In genomic region chr20:50590348-50590664, GRCh38 we compare ENCODE assay signal across 31 cellular contexts.
DNase-seq lines count a peak whose midpoint lies in the region; FAIRE-seq and TF ChIP-seq lines count a peak whose summit lies in the region.
"Had no signal": no experiment of that assay in that cellular context is flagged by ENCODE, and none has a peak within 500 bp of the region (broad histone marks: within the 10 kb centered on the region; RNA-seq: fewer than 3 reads in every experiment).

No MANE protein-coding gene starts in this region.

- H3K4me3 ChIP-seq in kidney (ENCODE audit: low read length in 2 of 2) (no peak overlapping the region), Caco-2 (ENCODE audit: low read depth, low read length) (no peak overlapping the region)
- H3K4me3 ChIP-seq: PC-9, right atrium auricular region, spleen, testis, uterus had no signal

- no peaks in the 10 kb centered on the region for H3K27me3 Mint-ChIP-seq in Caco-2 (ENCODE audit: insufficient read depth, unreplicated experiment)
- H3K27me3 Mint-ChIP-seq: activated CD4-positive, alpha-beta T cell treated with anti-CD3 and anti-CD28 coated beads, Interleukin-2, amount 10 ng/mL, durations not matched to agents 7 days and 5 days; activated CD8-positive, alpha-beta memory T cell treated with anti-CD3 and anti-CD28 coated beads, Interleukin-2, amount 10 ng/mL, durations not matched to agents 7 days and 5 days; dendritic cell treated with granulocyte-macrophage colony-stimulating factor and Interleukin-4, amounts not matched to agents 40 ng/mL and 50 ng/mL, for 4 days had no signal

- BruUV-seq in Caco-2 (replicated peaks; lab: Mats Ljungman, UMichigan): no TSS peak

- H3K36me3 Mint-ChIP-seq in Caco-2 (ENCODE audit: insufficient read depth, unreplicated experiment): peaks cover 66% of the 10 kb centered on the region

- peak; percentile 7 for DNase-seq in DMS153 treated with DMSO at 0.1 percent for 48 hours (lab: John Stamatoyannopoulos, UW; ENCODE audit: unreplicated experiment)
- DNase-seq in GM12891 (ENCODE audit: insufficient read length, low spot score): no peak
- DNase-seq in NCI-H510A treated with DMSO at 0.1 percent for 48 hours (lab: John Stamatoyannopoulos, UW): peak; percentile 78
- peak; percentile 61 for DNase-seq in kidney
- DNase-seq in HEK293T (ENCODE audit: extremely low spot score): no peak
- no peak for DNase-seq in HUDEP-2 (lab: John Stamatoyannopoulos, UW; ENCODE audit: unreplicated experiment in 76 of 76)
- no peak for DNase-seq in Caco-2
- DNase-seq: activated CD4-positive, alpha-beta T cell treated with anti-CD3 and anti-CD28 coated beads, Interleukin-2, amount 10 ng/mL, durations not matched to agents 7 days and 5 days; activated CD8-positive, alpha-beta memory T cell treated with anti-CD3 and anti-CD28 coated beads, Interleukin-2, amount 10 ng/mL, durations not matched to agents 7 days and 5 days; Calu3; central memory CD4-positive, alpha-beta T cell; endodermal cell; foreskin fibroblast; head of caudate nucleus; mammary epithelial cell; MV-4-11; NCI-H1930; NCI-H524; PC-9; SHP77 treated with DMSO at 0.1 percent for 48 hours; stimulated activated CD4-positive, alpha-beta T cell treated with anti-CD3 and anti-CD28 coated beads, Interleukin-2, amount 100 ng/mL, for 48 hours; SW 1271; T1000; testis; uterus had no signal

- no peak overlapping the region for H3K9ac ChIP-seq in kidney (ENCODE audit: low read length in 2 of 2)

- H3K4me3 Mint-ChIP-seq in Caco-2 (ENCODE audit: unreplicated experiment): no peak overlapping the region
- H3K4me3 Mint-ChIP-seq: activated CD4-positive, alpha-beta T cell treated with anti-CD3 and anti-CD28 coated beads, Interleukin-2, amount 10 ng/mL, durations not matched to agents 7 days and 5 days; activated CD8-positive, alpha-beta memory T cell treated with anti-CD3 and anti-CD28 coated beads, Interleukin-2, amount 10 ng/mL, durations not matched to agents 7 days and 5 days; dendritic cell treated with granulocyte-macrophage colony-stimulating factor and Interleukin-4, amounts not matched to agents 40 ng/mL and 50 ng/mL, for 4 days; endodermal cell; neural crest cell; WTC11 had no signal

- POLR2A ChIA-PET in HEK293T (lab: Yijun Ruan, JAX) (no interaction called here), Caco-2 (lab: Charles Lee) (no interaction called here)

- H3K9me3 Mint-ChIP-seq in Caco-2 (ENCODE audit: unreplicated experiment): no peaks in the 10 kb centered on the region
- H3K9me3 Mint-ChIP-seq: activated CD4-positive, alpha-beta T cell treated with anti-CD3 and anti-CD28 coated beads, Interleukin-2, amount 10 ng/mL, durations not matched to agents 7 days and 5 days; dendritic cell treated with granulocyte-macrophage colony-stimulating factor and Interleukin-4, amounts not matched to agents 40 ng/mL and 50 ng/mL, for 4 days; endodermal cell; neural crest cell; WTC11 had no signal

- H3K27ac ChIP-seq in kidney (ENCODE audit: low read depth in 2 of 2, low read length in 2 of 2): no peak overlapping the region
- H3K27ac ChIP-seq: C4-2B, PC-9, right atrium auricular region, spleen, testis, uterus had no signal

- H3K4me1 ChIP-seq in kidney (ENCODE audit: control insufficient read depth in 1 of 2, insufficient read depth in 1 of 2, low read depth in 1 of 2, low read length in 2 of 2): peaks cover 0 to 13% of the 10 kb centered on the region in 2 donors
- H3K4me1 ChIP-seq in Caco-2: peaks cover 9% of the 10 kb centered on the region; the same call in 1 of the 2 replicates

- H3K36me3 ChIP-seq in kidney (ENCODE audit: control insufficient read depth in 1 of 2, insufficient read depth in 2 of 2, low read length in 2 of 2) (peaks cover 22 to 26% of the 10 kb centered on the region in 2 donors), Caco-2 (ENCODE audit: control insufficient read depth, insufficient read depth, low read length) (peaks cover 4% of the 10 kb centered on the region)
- H3K36me3 ChIP-seq: uterus had no signal

- no peaks in the 10 kb centered on the region for H3K9me3 ChIP-seq in kidney (ENCODE audit: control insufficient read depth in 1 of 2, low read length in 2 of 2)
- no peaks in the 10 kb centered on the region for H3K9me3 ChIP-seq in Caco-2
- H3K9me3 ChIP-seq: right atrium auricular region, spleen, testis, uterus had no signal

- CTCF ChIA-PET in HEK293T (lab: Yijun Ruan, JAX): no interaction called here
- CTCF ChIA-PET in Caco-2 (lab: Charles Lee): no interaction called here

- H3K27ac Mint-ChIP-seq in Caco-2 (ENCODE audit: unreplicated experiment): no peak overlapping the region
- H3K27ac Mint-ChIP-seq: activated CD4-positive, alpha-beta T cell treated with anti-CD3 and anti-CD28 coated beads, Interleukin-2, amount 10 ng/mL, durations not matched to agents 7 days and 5 days; activated CD8-positive, alpha-beta memory T cell treated with anti-CD3 and anti-CD28 coated beads, Interleukin-2, amount 10 ng/mL, durations not matched to agents 7 days and 5 days; dendritic cell treated with granulocyte-macrophage colony-stimulating factor and Interleukin-4, amounts not matched to agents 40 ng/mL and 50 ng/mL, for 4 days; endodermal cell; WTC11 had no signal

- intact Hi-C loops in kidney (cut with DNase I): no loop called here
- intact Hi-C loops in Caco-2 (cut with micrococcal nuclease; ENCODE audit: unreplicated experiment): no loop called here

- no peaks in the 10 kb centered on the region for H3K4me1 Mint-ChIP-seq in Caco-2 (ENCODE audit: low read depth, unreplicated experiment)
- H3K4me1 Mint-ChIP-seq: activated CD4-positive, alpha-beta T cell treated with anti-CD3 and anti-CD28 coated beads, Interleukin-2, amount 10 ng/mL, durations not matched to agents 7 days and 5 days; activated CD8-positive, alpha-beta memory T cell treated with anti-CD3 and anti-CD28 coated beads, Interleukin-2, amount 10 ng/mL, durations not matched to agents 7 days and 5 days; endodermal cell; neural crest cell had no signal

- FAIRE-seq in GM12891 (lab: Jason Lieb, UNC) (no peak), kidney (lab: Jason Lieb, UNC) (no peak)

- TF ChIP-seq POLR2A in GM12891 (IDR thresholded peaks at IDR 0.05; ENCODE audit: low read depth, low read length): no peak

- no peak for TF ChIP-seq CTCF in kidney (IDR thresholded peaks at IDR 0.05; ENCODE audit: borderline replicate concordance, extremely low read depth, insufficient read depth)
- no peak for TF ChIP-seq CTCF in Caco-2 (IDR thresholded peaks at IDR 0.05; ENCODE audit: insufficient read depth in 1 of 2, low read depth in 1 of 2, low read length in 1 of 2, severe bottlenecking in 1 of 2, unreplicated experiment in 1 of 2)

- no peaks in the 10 kb centered on the region for H3K27me3 ChIP-seq in Caco-2 (replicated peaks; ENCODE audit: control insufficient read depth, insufficient read depth, low read length)
- H3K27me3 ChIP-seq: right atrium auricular region, testis, uterus had no signal

TF ChIP-seq in GM12891, 5 proteins besides CTCF, POLR2A, EP300 and RAD21:
- TF ChIP-seq POU2F2 (IDR thresholded peaks at IDR 0.05; ENCODE audit: low read depth, low read length) (peak; percentile 22; the same call in 1 of the 2 replicates), SPI1 (IDR thresholded peaks at IDR 0.05; ENCODE audit: low read depth, low read length) (no peak)

TF ChIP-seq in HEK293T, 16 proteins besides CTCF, POLR2A, EP300 and RAD21:
- TF ChIP-seq FOXK2 (IDR thresholded peaks at IDR 0.05) (no peak), ELF4 (IDR thresholded peaks at IDR 0.05) (no peak), TARDBP (IDR thresholded peaks at IDR 0.05) (no peak), LEF1 (IDR thresholded peaks at IDR 0.05; ENCODE audit: borderline replicate concordance) (no peak)

Comparison
In these comparisons a context has a peak if more than half of its experiments do, and no peak if none do; other contexts are left out.
1. DNase-seq: peak in DMS153 treated with DMSO at 0.1 percent for 48 hours (single experiment), NCI-H510A treated with DMSO at 0.1 percent for 48 hours (single experiment) and kidney (single experiment); none in GM12891 (single experiment), HEK293T (single experiment), HUDEP-2 (0 of 76) and Caco-2 (0 of 2).